25 cellular contexts compared by ENCODE assay signal in genomic region chr12:104399750-104400612, GRCh38.
"Had no signal": no experiment of that assay in that cellular context is flagged by ENCODE, and none has a peak within 500 bp of the region (broad histone marks: within the 10 kb centered on the region; RNA-seq: fewer than 3 reads in every experiment).

No MANE protein-coding gene starts in this region.

- H3K27ac Mint-ChIP-seq: activated CD8-positive, alpha-beta T cell treated with anti-CD3 and anti-CD28 coated beads, Interleukin-2, amount 10 ng/mL, durations not matched to agents 7 days and 5 days; activated naive CD4-positive, alpha-beta T cell treated with anti-CD3 and anti-CD28 coated beads for 36 hours; activated T-cell treated with anti-CD3 and anti-CD28 coated beads, Interleukin-2, amount 50 U/mL, for 72 hours; brain; dendritic cell treated with granulocyte-macrophage colony-stimulating factor and Interleukin-4, amounts not matched to agents 40 ng/mL and 50 ng/mL, for 4 days; naive thymus-derived CD8-positive, alpha-beta T cell; neural progenitor cell; progenitor cell of endocrine pancreas; stimulated activated naive B cell treated with anti-CD40 and anti-IgM and Interleukin-4, amounts not matched to agents 10 μg/mL and 1 μg/mL and 100 μg/mL, for 72 hours; T-cell; type B pancreatic cell had no signal

- H3K9me3 ChIP-seq: lower lobe of right lung, sigmoid colon had no signal

- H3K27me3 Mint-ChIP-seq: dendritic cell treated with granulocyte-macrophage colony-stimulating factor and Interleukin-4, amounts not matched to agents 40 ng/mL and 50 ng/mL, for 4 days; naive thymus-derived CD8-positive, alpha-beta T cell; progenitor cell of endocrine pancreas; stimulated activated naive B cell treated with anti-CD40 and anti-IgM and Interleukin-4, amounts not matched to agents 10 μg/mL and 1 μg/mL and 100 μg/mL, for 72 hours; T-cell; type B pancreatic cell had no signal

- H3K27me3 ChIP-seq: heart right ventricle, neural progenitor cell, sigmoid colon had no signal

- H3K36me3 Mint-ChIP-seq: brain, T-cell, type B pancreatic cell had no signal

- H3K36me3 ChIP-seq: heart right ventricle, lower lobe of right lung, neural progenitor cell, sigmoid colon had no signal

- DNase-seq: activated CD4-positive, alpha-beta T cell treated with anti-CD3 and anti-CD28 coated beads for 1 hour; activated CD4-positive, alpha-beta T cell treated with anti-CD3 and anti-CD28 coated beads, Interleukin-2, amount 50 U/mL, for 1 hour; activated CD8-positive, alpha-beta T cell treated with anti-CD3 and anti-CD28 coated beads, Interleukin-2, amount 10 ng/mL, durations not matched to agents 7 days and 5 days; activated effector memory CD4-positive, alpha-beta T cell treated with Interleukin-2 at 50 U/mL for 16 hours; activated naive CD4-positive, alpha-beta T cell treated with anti-CD3 and anti-CD28 coated beads for 36 hours; activated T-cell treated with anti-CD3 and anti-CD28 coated beads, Interleukin-2, amount 50 U/mL, for 72 hours; effector CD4-positive, alpha-beta T cell; erythroblast; foreskin fibroblast; heart right ventricle; kidney; lower lobe of right lung; mesendoderm; naive thymus-derived CD8-positive, alpha-beta T cell; retina; sigmoid colon; stimulated activated CD4-positive, alpha-beta T cell treated with anti-CD3 and anti-CD28 coated beads, Interleukin-2, amount 100 ng/mL, for 48 hours; stimulated activated CD8-positive, alpha-beta memory T cell treated with anti-CD3 and anti-CD28 coated beads, Interleukin-4, amount 100 ng/mL, for 48 hours; stimulated activated naive B cell treated with anti-CD40 and anti-IgM and Interleukin-4, amounts not matched to agents 10 μg/mL and 1 μg/mL and 100 μg/mL, for 72 hours; T-cell had no signal

- H3K4me1 ChIP-seq: heart right ventricle, lower lobe of right lung, neural progenitor cell, sigmoid colon had no signal

- ATAC-seq: activated CD8-positive, alpha-beta T cell treated with anti-CD3 and anti-CD28 coated beads, Interleukin-2, amount 10 ng/mL, durations not matched to agents 7 days and 5 days; activated T-cell treated with anti-CD3 and anti-CD28 coated beads, Interleukin-2, amount 50 U/mL, for 72 hours; heart right ventricle; lower lobe of right lung; naive thymus-derived CD8-positive, alpha-beta T cell; stimulated activated naive B cell treated with anti-CD40 and anti-IgM and Interleukin-4, amounts not matched to agents 10 μg/mL and 1 μg/mL and 100 μg/mL, for 72 hours; T-cell had no signal

- H3K4me1 Mint-ChIP-seq: brain, neural progenitor cell had no signal

- H3K27ac ChIP-seq: heart right ventricle, lower lobe of right lung, neural progenitor cell, sigmoid colon had no signal

- H3K4me3 ChIP-seq: heart right ventricle, lower lobe of right lung, neural progenitor cell, sigmoid colon had no signal

- H3K4me3 Mint-ChIP-seq: activated CD8-positive, alpha-beta T cell treated with anti-CD3 and anti-CD28 coated beads, Interleukin-2, amount 10 ng/mL, durations not matched to agents 7 days and 5 days; activated naive CD4-positive, alpha-beta T cell treated with anti-CD3 and anti-CD28 coated beads for 36 hours; activated T-cell treated with anti-CD3 and anti-CD28 coated beads, Interleukin-2, amount 50 U/mL, for 72 hours; brain; dendritic cell treated with granulocyte-macrophage colony-stimulating factor and Interleukin-4, amounts not matched to agents 40 ng/mL and 50 ng/mL, for 4 days; naive thymus-derived CD8-positive, alpha-beta T cell; neural progenitor cell; stimulated activated naive B cell treated with anti-CD40 and anti-IgM and Interleukin-4, amounts not matched to agents 10 μg/mL and 1 μg/mL and 100 μg/mL, for 72 hours; T-cell; type B pancreatic cell had no signal
